11 cellular contexts compared by ENCODE assay signal in genomic region chr5:66989286-66989685, GRCh38.
DNase-seq lines count a peak whose midpoint lies in the region; ATAC-seq and TF ChIP-seq lines count a peak whose summit lies in the region.
"Had no signal": no experiment of that assay in that cellular context is flagged by ENCODE, and none has a peak within 500 bp of the region (broad histone marks: within the 10 kb centered on the region; RNA-seq: fewer than 3 reads in every experiment).

No MANE protein-coding gene starts in this region.

- H3K4me3 ChIP-seq in mammary epithelial cell (replicated peaks in 1 of 3; ENCODE audit: insufficient read depth in 1 of 3, low read depth in 2 of 3, low read length in 3 of 3) (peak overlapping the region in 1 of 3 experiments; percentile 8), mesenchymal stem cell (ENCODE audit: insufficient read depth in 1 of 2, low read depth in 1 of 2, low read length in 2 of 2) (no peak overlapping the region), left lung (no peak overlapping the region), stomach (no peak overlapping the region)

- H4K91ac ChIP-seq in mesenchymal stem cell (ENCODE audit: low read length), result no peak overlapping the region

- WGBS in mammary epithelial cell (ENCODE audit: low coverage, missing lambda C conversion rate), result 0% methylated on average over 1 of the region's 1 CpG
- 0% methylated on average over 1 of the region's 1 CpG for WGBS in mesenchymal stem cell
- 0 to 2% (median 0%) methylated on average over 1 of the region's 1 CpG for WGBS in stomach, 5 donors

- no peak overlapping the region for H2BK15ac ChIP-seq in mesenchymal stem cell (ENCODE audit: low read depth, poor library complexity, severe bottlenecking)

- in situ Hi-C loops in mammary epithelial cell (cut with MboI; ENCODE audit: low sequenced_read_pairs in 2 of 2), result no loop called here

- H3K9ac ChIP-seq in mammary epithelial cell (ENCODE audit: insufficient read depth, low read length) (peak overlapping the region; percentile 52), mesenchymal stem cell (ENCODE audit: low read length) (no peak overlapping the region)

- no peak for TF ChIP-seq EP300 in stomach (IDR thresholded peaks at IDR 0.05)

- ATAC-seq in left lung, result no peak
- ATAC-seq: activated CD8-positive, alpha-beta T cell treated with anti-CD3 and anti-CD28 coated beads for 36 hours had no signal

- peaks cover 4% of the 10 kb centered on the region for H3K79me1 ChIP-seq in mesenchymal stem cell (replicated peaks; ENCODE audit: low read length, poor library complexity, severe bottlenecking)

- H2AK5ac ChIP-seq in mesenchymal stem cell (ENCODE audit: low read length, severe bottlenecking), result no peak overlapping the region

- H2BK12ac ChIP-seq in mesenchymal stem cell (ENCODE audit: low read length in 2 of 2), result no peak overlapping the region

- no peak overlapping the region for H3K23ac ChIP-seq in mesenchymal stem cell (ENCODE audit: low read length in 2 of 2)

- TF ChIP-seq CTCF in mammary epithelial cell (conservative IDR thresholded peaks at IDR 0.05 in 1 of 2, IDR thresholded peaks at IDR 0.05 in 1 of 2; ENCODE audit: extremely low read depth in 1 of 2, insufficient read depth in 1 of 2, low read depth in 1 of 2, low read length in 2 of 2) (no peak), left lung (IDR thresholded peaks at IDR 0.05) (no peak), stomach (IDR thresholded peaks at IDR 0.05) (no peak)

- H3K9me3 ChIP-seq in mammary epithelial cell (replicated peaks; ENCODE audit: insufficient read depth, low read length), result no peaks in the 10 kb centered on the region
- no peaks in the 10 kb centered on the region for H3K9me3 ChIP-seq in mesenchymal stem cell (ENCODE audit: control insufficient read depth, low read length)
- H3K9me3 ChIP-seq in left lung, result no peaks in the 10 kb centered on the region
- no peaks in the 10 kb centered on the region for H3K9me3 ChIP-seq in stomach

- H3K27me3 ChIP-seq in mammary epithelial cell (ENCODE audit: insufficient read depth, low read length) (no peaks in the 10 kb centered on the region), mesenchymal stem cell (ENCODE audit: control insufficient read depth in 1 of 2, insufficient read depth in 1 of 2, low read length in 2 of 2) (no peaks in the 10 kb centered on the region), left lung (no peaks in the 10 kb centered on the region), stomach (no peaks in the 10 kb centered on the region)

- no peak overlapping the region for H4K8ac ChIP-seq in mesenchymal stem cell (ENCODE audit: low read length)

- H3K79me2 ChIP-seq in mammary epithelial cell (ENCODE audit: insufficient read depth, low read length), result peaks cover 2% of the 10 kb centered on the region

- intact Hi-C loops in mammary epithelial cell (cut with micrococcal nuclease) (loop anchor here (1.0 to 5.0 kb wide), 4 partner anchors 15 to 218 kb away; no protein-coding TSS in a partner anchor), left lung (cut with DNase I) (no loop called here), stomach (cut with DNase I; ENCODE audit: low total_unique reads) (no loop called here)

- peaks cover 40% of the 10 kb centered on the region for H3K4me1 ChIP-seq in mammary epithelial cell (ENCODE audit: insufficient read depth, low read length)
- H3K4me1 ChIP-seq in mesenchymal stem cell (ENCODE audit: control insufficient read depth, insufficient read depth, low read depth, low read length), result peaks cover 6% of the 10 kb centered on the region
- peaks cover 0 to 7% of the 10 kb centered on the region in 2 donors for H3K4me1 ChIP-seq in left lung
- H3K4me1 ChIP-seq in stomach, result peaks cover 0 to 22% (median 4%) of the 10 kb centered on the region in 4 donors

- CTCF ChIA-PET in mammary epithelial cell (lab: Charles Lee; ENCODE audit: low non-redundant PET), result no interaction called here

- H2AFZ ChIP-seq in mammary epithelial cell (ENCODE audit: low read depth, low read length) (peak overlapping the region; percentile 77), mesenchymal stem cell (ENCODE audit: low read depth, low read length) (no peak overlapping the region)

- H3K27ac ChIP-seq in mammary epithelial cell (ENCODE audit: insufficient read depth, low read depth, low read length) (peak overlapping the region; percentile 81), mesenchymal stem cell (ENCODE audit: low read length, poor library complexity, severe bottlenecking) (peak overlapping the region; percentile 69), left lung (no peak overlapping the region), stomach (no peak overlapping the region)

- TF ChIP-seq POLR2A in stomach (IDR thresholded peaks at IDR 0.05), result no peak

- H4K20me1 ChIP-seq in mammary epithelial cell (ENCODE audit: insufficient read depth, low read length), result no peaks in the 10 kb centered on the region

- BruUV-seq in mammary epithelial cell (replicated peaks; lab: Mats Ljungman, UMichigan), result TSS peak; percentile 19

- no peak overlapping the region for H2BK120ac ChIP-seq in mesenchymal stem cell (ENCODE audit: low read depth, low read length)

- no peak overlapping the region for H3K18ac ChIP-seq in mesenchymal stem cell (ENCODE audit: low read depth in 1 of 2, low read length in 2 of 2)

- peak; percentile 31 for DNase-seq in EH (ENCODE audit: low read depth)
- DNase-seq in NCI-H226, result peak; percentile 80
- DNase-seq in mammary epithelial cell, result peak; percentile 95
- DNase-seq in mesenchymal stem cell, result peak; percentile 28
- DNase-seq in SW 1271 (lab: John Stamatoyannopoulos, UW), result no peak
- no peak for DNase-seq in T-helper 9 cell
- no peak for DNase-seq in left lung
- DNase-seq in stomach, result no peak
- DNase-seq: activated CD8-positive, alpha-beta T cell treated with anti-CD3 and anti-CD28 coated beads for 36 hours; DMS 273 treated with DMSO at 0.1 percent for 48 hours; stimulated activated CD4-positive, alpha-beta T cell treated with anti-CD3 and anti-CD28 coated beads, Interleukin-2, amount 100 ng/mL, for 24 hours had no signal

- H2BK5ac ChIP-seq in mesenchymal stem cell (ENCODE audit: low read depth, low read length, poor library complexity, severe bottlenecking), result no peak overlapping the region

- H3K4me2 ChIP-seq in mammary epithelial cell (ENCODE audit: insufficient read depth, low read depth, low read length) (peak overlapping the region; percentile 67), mesenchymal stem cell (ENCODE audit: low read length, poor library complexity, severe bottlenecking) (no peak overlapping the region)

- H3K36me3 ChIP-seq in mammary epithelial cell (ENCODE audit: insufficient read depth, low read length), result no peaks in the 10 kb centered on the region
- H3K36me3 ChIP-seq in mesenchymal stem cell (ENCODE audit: control insufficient read depth in 1 of 2, insufficient read depth in 2 of 2, low read depth in 1 of 2, low read length in 2 of 2), result no peaks in the 10 kb centered on the region
- H3K36me3 ChIP-seq in left lung, result no peaks in the 10 kb centered on the region
- no peaks in the 10 kb centered on the region for H3K36me3 ChIP-seq in stomach

- no peak overlapping the region for H3K14ac ChIP-seq in mesenchymal stem cell (ENCODE audit: low read length in 2 of 2)

- no peak overlapping the region for H3K4ac ChIP-seq in mesenchymal stem cell (ENCODE audit: low read depth in 1 of 2, low read length in 2 of 2)

- dilution Hi-C loops in mammary epithelial cell (cut with HindIII; ENCODE audit: low sequenced_read_pairs), result no loop called here

Comparison
In these comparisons a context has a peak if more than half of its experiments do, and no peak if none do; other contexts are left out.
1. DNase-seq: peak in EH (single experiment), NCI-H226 (single experiment), mammary epithelial cell (single experiment) and mesenchymal stem cell (single experiment); none in SW 1271 (0 of 2), T-helper 9 cell (single experiment), left lung (0 of 2) and stomach (single experiment).
2. H3K27ac ChIP-seq: peak in mammary epithelial cell (single experiment) and mesenchymal stem cell (single experiment); none in left lung (0 of 2) and stomach (0 of 5).